Comparison of ENCODE assay signal across 12 cellular contexts in the genomic region with DNA sequence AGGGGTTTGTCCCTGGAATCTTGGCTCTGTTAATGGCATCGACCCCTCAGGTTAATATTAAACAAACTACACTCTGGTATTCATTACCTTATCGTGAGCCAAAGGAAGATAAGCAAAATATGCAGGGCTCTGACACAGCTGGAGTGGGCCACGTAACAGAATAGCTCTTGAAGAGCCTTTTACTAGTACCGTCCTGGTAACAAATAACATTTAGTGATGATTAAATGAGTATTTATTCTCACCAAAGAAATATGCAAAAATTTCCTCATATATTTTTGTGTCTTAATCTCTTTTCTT. TPM values are rescaled to one million over a fixed set of nuclear protein-coding genes. Genes with fewer than 3 reads are reported as not detected.
DNase-seq lines count a peak whose midpoint lies in the region; ATAC-seq, FAIRE-seq and TF ChIP-seq lines count a peak whose summit lies in the region.
"Had no signal": no experiment of that assay in that cellular context is flagged by ENCODE, and none has a peak within 500 bp of the region (broad histone marks: within the 10 kb centered on the region; RNA-seq: fewer than 3 reads in every experiment).

No MANE protein-coding gene starts in this region.

- H3K9me3 Mint-ChIP-seq in activated CD8-positive, alpha-beta T cell treated with anti-CD3 and anti-CD28 coated beads for 36 hours, result no peaks in the 10 kb centered on the region
- H3K9me3 Mint-ChIP-seq: CD8-positive, alpha-beta T cell had no signal

- TF ChIP-seq CTCF in gastroesophageal sphincter (IDR thresholded peaks at IDR 0.05) (no peak), gastrocnemius medialis (IDR thresholded peaks at IDR 0.05 in 4 of 5, conservative IDR thresholded peaks at IDR 0.05 in 1 of 5) (no peak)
- no peak for TF ChIP-seq CTCF in activated CD8-positive, alpha-beta T cell treated with anti-CD3 and anti-CD28 coated beads for 36 hours (IDR thresholded peaks at IDR 0.05)

- H3K4me1 Mint-ChIP-seq in activated CD8-positive, alpha-beta T cell treated with anti-CD3 and anti-CD28 coated beads for 36 hours (ENCODE audit: low read depth), result no peaks in the 10 kb centered on the region

- no peak for DNase-seq in GM18507 (ENCODE audit: extremely low spot score, insufficient read length, low read depth)
- peak; percentile 70 for DNase-seq in RCC 7860 (ENCODE audit: low spot score)
- no peak for DNase-seq in gastrocnemius medialis
- DNase-seq in stimulated activated CD4-positive, alpha-beta T cell treated with anti-CD3 and anti-CD28 coated beads, Interleukin-4, amount 100 ng/mL, for 4 hours, result no peak
- DNase-seq in activated CD8-positive, alpha-beta T cell treated with anti-CD3 and anti-CD28 coated beads for 36 hours, result no peak
- DNase-seq: CD8-positive, alpha-beta T cell; colonic mucosa had no signal

- no peaks in the 10 kb centered on the region for H3K36me3 Mint-ChIP-seq in activated CD8-positive, alpha-beta T cell treated with anti-CD3 and anti-CD28 coated beads for 36 hours (ENCODE audit: low read depth)
- H3K36me3 Mint-ChIP-seq: CD8-positive, alpha-beta T cell had no signal

- peak overlapping the region in 3 of 4 donors; percentile 43 to 71 (median 68) for H3K27ac ChIP-seq in gastroesophageal sphincter
- H3K27ac ChIP-seq in gastrocnemius medialis, result peak overlapping the region in 3 of 4 donors; percentile 72 to 87 (median 74)
- H3K27ac ChIP-seq: prostate gland had no signal

- POLR2A ChIA-PET in activated CD8-positive, alpha-beta T cell treated with anti-CD3 and anti-CD28 coated beads for 36 hours (lab: Charles Lee), result no interaction called here

- TF ChIP-seq POLR2A in gastroesophageal sphincter (IDR thresholded peaks at IDR 0.05) (no peak), gastrocnemius medialis (IDR thresholded peaks at IDR 0.05) (no peak)

- in situ Hi-C loops in gastrocnemius medialis (cut with MboI; ENCODE audit: low sequenced_read_pairs in 4 of 4), result no loop called here

- no peaks in the 10 kb centered on the region for H3K9me3 ChIP-seq in gastroesophageal sphincter
- no peaks in the 10 kb centered on the region for H3K9me3 ChIP-seq in gastrocnemius medialis
- H3K9me3 ChIP-seq: colonic mucosa, prostate gland had no signal

- intact Hi-C loops in gastrocnemius medialis (cut with DNase I; ENCODE audit: low total_unique reads), result loop anchor here (5.0 kb wide), 2 partner anchors 48 to 67 kb away; no protein-coding TSS in a partner anchor
- intact Hi-C loops in activated CD8-positive, alpha-beta T cell treated with anti-CD3 and anti-CD28 coated beads for 36 hours (cut with micrococcal nuclease), result no loop called here

- 51 to 63% methylated on average over 4 of the region's 4 CpGs for WGBS in gastroesophageal sphincter (ENCODE audit: low coverage in 1 of 2), 2 donors

- no peak overlapping the region for H3K27ac Mint-ChIP-seq in activated CD8-positive, alpha-beta T cell treated with anti-CD3 and anti-CD28 coated beads for 36 hours
- H3K27ac Mint-ChIP-seq: CD8-positive, alpha-beta T cell had no signal

- ATAC-seq in gastroesophageal sphincter, result no peak
- ATAC-seq in gastrocnemius medialis, result no peak
- no peak for ATAC-seq in GM21528 (IDR thresholded peaks at IDR 0.05; ENCODE audit: low FRiP score, unreplicated experiment)
- ATAC-seq in activated CD8-positive, alpha-beta T cell treated with anti-CD3 and anti-CD28 coated beads for 36 hours, result no peak
- ATAC-seq in GM21526 (IDR thresholded peaks at IDR 0.05; ENCODE audit: low FRiP score, unreplicated experiment), result no peak
- ATAC-seq: CD8-positive, alpha-beta T cell had no signal

- no peak for TF ChIP-seq EP300 in gastroesophageal sphincter (IDR thresholded peaks at IDR 0.05)

- H3K27me3 Mint-ChIP-seq in activated CD8-positive, alpha-beta T cell treated with anti-CD3 and anti-CD28 coated beads for 36 hours, result no peaks in the 10 kb centered on the region

- no peaks in the 10 kb centered on the region for H3K36me3 ChIP-seq in gastroesophageal sphincter
- H3K36me3 ChIP-seq in gastrocnemius medialis, result no peaks in the 10 kb centered on the region
- H3K36me3 ChIP-seq: colonic mucosa, prostate gland had no signal

- H3K4me1 ChIP-seq in gastroesophageal sphincter (peaks cover 0 to 27% (median 5%) of the 10 kb centered on the region in 3 donors), gastrocnemius medialis (peaks cover 21 to 26% of the 10 kb centered on the region in 2 donors)
- H3K4me1 ChIP-seq: colonic mucosa, prostate gland had no signal

- no peak overlapping the region for H3K4me3 ChIP-seq in gastroesophageal sphincter
- no peak overlapping the region for H3K4me3 ChIP-seq in gastrocnemius medialis
- H3K4me3 ChIP-seq: colonic mucosa, GM12878, prostate gland had no signal

- peak; percentile 18 for FAIRE-seq in GM18507 (lab: Jason Lieb, UNC)
- no peak for FAIRE-seq in RCC 7860 (lab: Jason Lieb, UNC)

- CTCF ChIA-PET in activated CD8-positive, alpha-beta T cell treated with anti-CD3 and anti-CD28 coated beads for 36 hours (lab: Charles Lee), result interaction anchor here (0.6 to 1.1 kb wide), 3 partner anchors 47 to 224 kb away, joined by 3 read pairs; no protein-coding TSS in a partner anchor

- H3K4me3 Mint-ChIP-seq in activated CD8-positive, alpha-beta T cell treated with anti-CD3 and anti-CD28 coated beads for 36 hours, result no peak overlapping the region
- H3K4me3 Mint-ChIP-seq: CD8-positive, alpha-beta T cell had no signal

- H3K27me3 ChIP-seq in gastroesophageal sphincter, result no peaks in the 10 kb centered on the region
- H3K27me3 ChIP-seq in gastrocnemius medialis, result no peaks in the 10 kb centered on the region
- H3K27me3 ChIP-seq: colonic mucosa had no signal

RNA-seq across cellular contexts. Expression of gene UTRN, which starts 20.1 kb away (rescaled TPM):
- total RNA-seq in gastroesophageal sphincter (100 to 1,000 TPM in 3 of 4 donors, 10 to 100 TPM in 1; 95.9 to 251 (median 139) TPM), gastrocnemius medialis (10 to 100 TPM; 24.1 to 66.3 (median 40.1) TPM)
- 10 to 100 TPM; 53.9 to 58.5 TPM for total RNA-seq in activated CD8-positive, alpha-beta T cell treated with anti-CD3 and anti-CD28 coated beads for 36 hours
